Comparison of ENCODE assay signal across 24 cellular contexts in genomic region chr9:112445196-112445595, GRCh38. TPM values are rescaled to one million over a fixed set of nuclear protein-coding genes. Genes with fewer than 3 reads are reported as not detected.
DNase-seq lines count a peak whose midpoint lies in the region; ATAC-seq, FAIRE-seq and TF ChIP-seq lines count a peak whose summit lies in the region.
"Had no signal": no experiment of that assay in that cellular context is flagged by ENCODE, and none has a peak within 500 bp of the region (broad histone marks: within the 10 kb centered on the region; RNA-seq: fewer than 3 reads in every experiment).

No MANE protein-coding gene starts in this region.

- BruUV-seq in GM12878 (replicated peaks; lab: Mats Ljungman, UMichigan) (no TSS peak), mammary epithelial cell (replicated peaks; lab: Mats Ljungman, UMichigan) (no TSS peak)

- no peak overlapping the region for H3K4me3 Mint-ChIP-seq in stimulated activated naive B cell treated with anti-CD40 and anti-IgM and Interleukin-4, amounts not matched to agents 10 μg/mL and 1 μg/mL and 100 μg/mL, for 72 hours
- H3K4me3 Mint-ChIP-seq: CD4-positive, CD25-positive, alpha-beta regulatory T cell had no signal

- H3K36me3 Mint-ChIP-seq in stimulated activated naive B cell treated with anti-CD40 and anti-IgM and Interleukin-4, amounts not matched to agents 10 μg/mL and 1 μg/mL and 100 μg/mL, for 72 hours: peaks cover under 1 to 14% of the 10 kb centered on the region in 2 donors

- POLR2A ChIA-PET in GM12878 (lab: Charles Lee): no interaction called here

- CTCF ChIA-PET in GM12878 (lab: Yijun Ruan, JAX): interaction anchor here (0.7 to 3.6 kb wide), 11 partner anchors 9 to 375 kb away, joined by 3 to 30 read pairs (median 8); partner anchors contain the start of gene KIAA1958
- CTCF ChIA-PET in mammary epithelial cell (lab: Charles Lee; ENCODE audit: low non-redundant PET): no interaction called here

- H2AFZ ChIP-seq in GM12878 (ENCODE audit: control insufficient read depth, low read depth, low read length): no peak overlapping the region
- H2AFZ ChIP-seq in mammary epithelial cell (ENCODE audit: low read depth, low read length): no peak overlapping the region

- TF ChIP-seq CTCF in GM12878 (IDR thresholded peaks at IDR 0.05 in 2 of 3, conservative IDR thresholded peaks at IDR 0.05 in 1 of 3; ENCODE audit: control insufficient read depth in 2 of 3, extremely low read depth in 1 of 3, insufficient read depth in 1 of 3, low read depth in 3 of 3, low read length in 3 of 3) (no peak), mammary epithelial cell (conservative IDR thresholded peaks at IDR 0.05 in 1 of 2, IDR thresholded peaks at IDR 0.05 in 1 of 2; ENCODE audit: extremely low read depth in 1 of 2, insufficient read depth in 1 of 2, low read depth in 1 of 2, low read length in 2 of 2) (no peak)

- H3K4me2 ChIP-seq in GM12878 (ENCODE audit: control insufficient read depth, insufficient read depth) (no peak overlapping the region), mammary epithelial cell (ENCODE audit: insufficient read depth, low read depth, low read length) (no peak overlapping the region)
- H3K4me2 ChIP-seq: BLaER1 had no signal

- no peaks in the 10 kb centered on the region for H3K27me3 Mint-ChIP-seq in stimulated activated naive B cell treated with anti-CD40 and anti-IgM and Interleukin-4, amounts not matched to agents 10 μg/mL and 1 μg/mL and 100 μg/mL, for 72 hours
- H3K27me3 Mint-ChIP-seq: CD4-positive, CD25-positive, alpha-beta regulatory T cell had no signal

- DNase-seq in SIG-M5 treated with dmso at 0.1 percent for 504 hours (lab: John Stamatoyannopoulos, UW; ENCODE audit: unreplicated experiment) (peak; percentile 26), SIG-M5 (lab: John Stamatoyannopoulos, UW) (no peak), NOMO-1 treated with DMSO at 0.1 percent for 48 hours (lab: John Stamatoyannopoulos, UW; ENCODE audit: unreplicated experiment) (peak; percentile 57), GM12878 (ENCODE audit: low read depth, low spot score) (no peak), mammary epithelial cell (no peak)
- no peak for DNase-seq in stimulated activated naive B cell treated with anti-CD40 and anti-IgM and Interleukin-4, amounts not matched to agents 10 μg/mL and 1 μg/mL and 100 μg/mL, for 72 hours
- DNase-seq in activated CD4-positive, alpha-beta T cell treated with anti-CD3 and anti-CD28 coated beads, Interleukin-2, amount 50 U/mL, for 1 hour: no peak
- DNase-seq: CD4-positive, CD25-positive, alpha-beta regulatory T cell; H7; MG63; NCI-H1105 treated with DMSO at 0.1 percent for 48 hours; NCI-H146; NCI-H1930; NCI-H2107; NCI-H524; NCI-H774; SJCRH30; T-helper 2 cell had no signal

- RAD21 ChIA-PET in GM12878 (lab: Charles Lee; ENCODE audit: unreplicated experiment): interaction anchor here (0.7 to 3.0 kb wide), 5 partner anchors 41 to 375 kb away, joined by 3 to 15 read pairs (median 3); partner anchors contain the start of genes INIP and KIAA1958

- H3K36me3 ChIP-seq in GM12878 (ENCODE audit: control insufficient read depth in 2 of 2, insufficient read depth in 2 of 2, low read length in 1 of 2) (no peaks in the 10 kb centered on the region), mammary epithelial cell (ENCODE audit: insufficient read depth, low read length) (no peaks in the 10 kb centered on the region)

- no peak for TF ChIP-seq POLR2A in GM12878 (IDR thresholded peaks at IDR 0.05; ENCODE audit: low read depth, low read length)

- H3K4me1 Mint-ChIP-seq in stimulated activated naive B cell treated with anti-CD40 and anti-IgM and Interleukin-4, amounts not matched to agents 10 μg/mL and 1 μg/mL and 100 μg/mL, for 72 hours: peaks cover 22 to 43% of the 10 kb centered on the region in 2 donors

- H3K27ac Mint-ChIP-seq in stimulated activated naive B cell treated with anti-CD40 and anti-IgM and Interleukin-4, amounts not matched to agents 10 μg/mL and 1 μg/mL and 100 μg/mL, for 72 hours: no peak overlapping the region

- no peak for TF ChIP-seq RAD21 in GM12878 (IDR thresholded peaks at IDR 0.05; ENCODE audit: insufficient read depth, low read depth, low read length)

- ATAC-seq in GM12878 (peak; percentile 32; the same call in 2 of the 3 replicates), HG03095 (IDR thresholded peaks at IDR 0.05; ENCODE audit: unreplicated experiment) (no peak)
- ATAC-seq in stimulated activated naive B cell treated with anti-CD40 and anti-IgM and Interleukin-4, amounts not matched to agents 10 μg/mL and 1 μg/mL and 100 μg/mL, for 72 hours (replicated peaks): peak; percentile 71 to 79
- ATAC-seq: K562, SK-N-SH treated with all-trans-retinoic acid at 6 μM for 48 hours had no signal

- no peak overlapping the region for H3K27ac ChIP-seq in GM12878 (ENCODE audit: control insufficient read depth, insufficient read depth)
- no peak overlapping the region for H3K27ac ChIP-seq in mammary epithelial cell (ENCODE audit: insufficient read depth, low read depth, low read length)
- H3K27ac ChIP-seq: BLaER1, SJCRH30 had no signal

- WGBS in GM12878 (ENCODE audit: insufficient coverage, insufficient replicate concordance, low lambda C conversion rate, missing lambda C conversion rate): 0% methylated on average over 1 of the region's 1 CpG
- 41% methylated on average over 1 of the region's 1 CpG for WGBS in mammary epithelial cell (ENCODE audit: low coverage, missing lambda C conversion rate)

- no peak overlapping the region for H3K4me3 ChIP-seq in GM12878
- no peak overlapping the region for H3K4me3 ChIP-seq in mammary epithelial cell (replicated peaks in 1 of 3; ENCODE audit: insufficient read depth in 1 of 3, low read depth in 2 of 3, low read length in 3 of 3)
- H3K4me3 ChIP-seq: BLaER1, K562, MG63, SJCRH30 had no signal

- H3K79me2 ChIP-seq in GM12878 (ENCODE audit: control insufficient read depth, insufficient read depth, low read length): no peaks in the 10 kb centered on the region
- H3K79me2 ChIP-seq in mammary epithelial cell (ENCODE audit: insufficient read depth, low read length): no peaks in the 10 kb centered on the region

- H3K4me1 ChIP-seq in GM12878 (ENCODE audit: control insufficient read depth, insufficient read depth, low read length): peaks cover 4% of the 10 kb centered on the region; the same call in 1 of the 2 replicates
- no peaks in the 10 kb centered on the region for H3K4me1 ChIP-seq in mammary epithelial cell (ENCODE audit: insufficient read depth, low read length)

- no peak for TF ChIP-seq EP300 in GM12878 (IDR thresholded peaks at IDR 0.05; ENCODE audit: borderline replicate concordance in 1 of 2, control insufficient read depth in 1 of 2, low read depth in 2 of 2, low read length in 2 of 2)

- intact Hi-C loops in GM12878 (cut with micrococcal nuclease; ENCODE audit: unreplicated experiment): loop anchor here (10.0 kb wide), 2 partner anchors 350 to 460 kb away; no protein-coding TSS in a partner anchor
- intact Hi-C loops in mammary epithelial cell (cut with micrococcal nuclease): no loop called here

- H3K27me3 ChIP-seq in GM12878 (replicated peaks in 1 of 2; ENCODE audit: control insufficient read depth in 2 of 2, insufficient read depth in 2 of 2, low read length in 1 of 2) (no peaks in the 10 kb centered on the region), mammary epithelial cell (ENCODE audit: insufficient read depth, low read length) (no peaks in the 10 kb centered on the region)
- H3K27me3 ChIP-seq: BLaER1, MG63, SJCRH30 had no signal

- H3K9me3 ChIP-seq in GM12878 (replicated peaks; ENCODE audit: control insufficient read depth, insufficient read depth, low read length) (no peaks in the 10 kb centered on the region), mammary epithelial cell (replicated peaks; ENCODE audit: insufficient read depth, low read length) (no peaks in the 10 kb centered on the region)
- H3K9me3 ChIP-seq: BLaER1, MG63, SJCRH30 had no signal

- no peak overlapping the region for H3K9ac ChIP-seq in GM12878 (ENCODE audit: control insufficient read depth, insufficient read depth, low read length)
- no peak overlapping the region for H3K9ac ChIP-seq in mammary epithelial cell (ENCODE audit: insufficient read depth, low read length)
- H3K9ac ChIP-seq: BLaER1 had no signal

- dilution Hi-C loops in mammary epithelial cell (cut with HindIII; ENCODE audit: low sequenced_read_pairs): no loop called here

- FAIRE-seq in GM12878 (lab: Jason Lieb, UNC): no peak
- FAIRE-seq: D721Med, K562, RCC 7860 had no signal

- in situ Hi-C loops in GM12878 (cut with MboI) (no loop called here), mammary epithelial cell (cut with MboI; ENCODE audit: low sequenced_read_pairs in 2 of 2) (loop anchor here in 1 of 2 donors (10.0 kb wide), 1 partner anchor 260 kb away; no protein-coding TSS in a partner anchor)

- no peaks in the 10 kb centered on the region for H3K9me3 Mint-ChIP-seq in stimulated activated naive B cell treated with anti-CD40 and anti-IgM and Interleukin-4, amounts not matched to agents 10 μg/mL and 1 μg/mL and 100 μg/mL, for 72 hours
- H3K9me3 Mint-ChIP-seq: CD4-positive, CD25-positive, alpha-beta regulatory T cell had no signal

- no peaks in the 10 kb centered on the region for H4K20me1 ChIP-seq in GM12878 (ENCODE audit: control insufficient read depth, insufficient read depth)
- no peaks in the 10 kb centered on the region for H4K20me1 ChIP-seq in mammary epithelial cell (ENCODE audit: insufficient read depth, low read length)
- H4K20me1 ChIP-seq: BLaER1 had no signal

- SMC1A ChIA-PET in GM12878 (lab: Charles Lee; ENCODE audit: uncharacterized antibody, unreplicated experiment): interaction anchor here (0.6 to 1.7 kb wide), 5 partner anchors 9 to 374 kb away, joined by 3 read pairs; no protein-coding TSS in a partner anchor

TF ChIP-seq in GM12878, 131 proteins besides CTCF, POLR2A, EP300 and RAD21 (continues in another document):
- TF ChIP-seq CEBPB (IDR thresholded peaks at IDR 0.05; ENCODE audit: borderline replicate concordance in 1 of 2, low read depth in 2 of 2, low read length in 2 of 2): no peak

RNA-seq across cellular contexts. Expression of gene KIAA1958, which starts 41.4 kb away (rescaled TPM):
- total RNA-seq in GM12878 (2013; cell fraction: nucleolus; rRNA removed): 21.2 and 21.8 TPM in 2 replicates
- total RNA-seq in GM12878 (2014; rRNA removed) (3.5 TPM in 2 replicates), GM12878 (2014; rRNA removed; fragmentation: Illumina TruSeq; extraction: Trizol) (4.7 and 4.9 TPM in 2 replicates), GM12878 (2021) (7.3 and 8.7 TPM in 2 replicates), mammary epithelial cell (1 to 10 TPM; 2.5 TPM)
- polyA plus RNA-seq in GM12878 (2011; ENCODE audit: low read depth): 2.4 TPM
- polyA plus RNA-seq in GM12878 (2011; rRNA removed) (3.8 and 4.4 TPM in 2 replicates), GM12878 (2014; fragmentation: Illumina TruSeq; extraction: Trizol) (5.6 and 6.5 TPM in 2 replicates), GM12878 (2014; fragmentation: Nextera tagmentation; extraction: Ambion mirVana) (under 1 TPM; 0.53 to 0.80 TPM), GM12878 (2014; rRNA removed) (2.4 and 2.5 TPM in 2 replicates), GM12878 (2016; fragmentation: Nextera tagmentation; extraction: Ambion mirVana) (1 to 10 TPM; 2.8 to 4.6 TPM), mammary epithelial cell (0.99 TPM)
- 4.3 and 5.9 TPM in 2 replicates for polyA plus RNA-seq in GM12878 (2011; cell fraction: cytosol; rRNA removed)
- 6.0 and 7.4 TPM in 2 replicates for polyA plus RNA-seq in GM12878 (2011; cell fraction: nucleus; rRNA removed)
- 3.1 and 3.5 TPM in 2 replicates for polyA plus RNA-seq in GM12878 (2012)
- polyA minus RNA-seq in GM12878 (2011; rRNA and poly(A)+ RNA removed): 24.6 and 36.5 TPM in 2 replicates
- 8.2 and 10.9 TPM in 2 replicates for polyA minus RNA-seq in GM12878 (2011; cell fraction: cytosol; rRNA and poly(A)+ RNA removed)
- 12.3 and 19.9 TPM in 2 replicates for polyA minus RNA-seq in GM12878 (2011; cell fraction: nucleus; rRNA and poly(A)+ RNA removed)
- polyA minus RNA-seq in mammary epithelial cell: 6.9 TPM

Comparison
In these comparisons a context has a peak if more than half of its experiments do, and no peak if none do; other contexts are left out.
1. DNase-seq: peak in SIG-M5 treated with dmso at 0.1 percent for 504 hours (single experiment) and NOMO-1 treated with DMSO at 0.1 percent for 48 hours (single experiment); none in SIG-M5 (single experiment), GM12878 (single experiment), stimulated activated naive B cell treated with anti-CD40 and anti-IgM and Interleukin-4, amounts not matched to agents 10 μg/mL and 1 μg/mL and 100 μg/mL, for 72 hours (single experiment), mammary epithelial cell (single experiment) and activated CD4-positive, alpha-beta T cell treated with anti-CD3 and anti-CD28 coated beads, Interleukin-2, amount 50 U/mL, for 1 hour (single experiment).